11 cellular contexts compared by ENCODE assay signal in genomic region chr18:1011342-1011741, GRCh38.
DNase-seq lines count a peak whose midpoint lies in the region; ATAC-seq and TF ChIP-seq lines count a peak whose summit lies in the region.
"Had no signal": no experiment of that assay in that cellular context is flagged by ENCODE, and none has a peak within 500 bp of the region (broad histone marks: within the 10 kb centered on the region; RNA-seq: fewer than 3 reads in every experiment).

No MANE protein-coding gene starts in this region.

- no peak for TF ChIP-seq CTCF in IMR-90 (conservative IDR thresholded peaks at IDR 0.05; ENCODE audit: low read depth, low read length)
- TF ChIP-seq CTCF in GM10266 (IDR thresholded peaks at IDR 0.05; ENCODE audit: control insufficient read depth, insufficient read depth, low read depth, missing control alignments), result no peak
- TF ChIP-seq CTCF in spleen (IDR thresholded peaks at IDR 0.05 in 8 of 11, conservative IDR thresholded peaks at IDR 0.05 in 3 of 11), result no peak

- H3K4me2 ChIP-seq in IMR-90 (ENCODE audit: low read depth, low read length), result no peak overlapping the region
- H3K4me2 ChIP-seq: BLaER1 treated with 17β-estradiol and CSF1 and Interleukin-3, amounts not matched to agents 10 nM and 100 nM had no signal

- no peak overlapping the region for H2AK9ac ChIP-seq in IMR-90 (replicated peaks; ENCODE audit: low read depth, low read length, poor library complexity)

- DNase-seq in IMR-90, result no peak
- peak; percentile 43 for DNase-seq in adipocyte (ENCODE audit: low read depth)
- DNase-seq in fibroblast of peridontal ligament (ENCODE audit: extremely low read depth), result peak; percentile 18
- no peak for DNase-seq in GM10266 (ENCODE audit: extremely low spot score)
- DNase-seq in spleen, result no peak
- no peak for DNase-seq in effector CD4-positive, alpha-beta T cell
- DNase-seq: CD4-positive, CD25-positive, alpha-beta regulatory T cell; GM23248; H7 had no signal

- H3K9ac ChIP-seq in IMR-90 (ENCODE audit: low read depth, low read length) (no peak overlapping the region), adipocyte (ENCODE audit: low read length) (no peak overlapping the region)
- H3K9ac ChIP-seq: BLaER1 treated with 17β-estradiol and CSF1 and Interleukin-3, amounts not matched to agents 10 nM and 100 nM; GM23248 had no signal

- dilution Hi-C loops in IMR-90 (cut with HindIII; ENCODE audit: low sequenced_read_pairs, unreplicated experiment), result no loop called here

- in situ Hi-C loops in IMR-90 (cut with MboI; ENCODE audit: low sequenced_read_pairs), result no loop called here

- no TSS peak for BruUV-seq in IMR-90 (replicated peaks; lab: Mats Ljungman, UMichigan)

- whole genome bisulfite sequencing in IMR-90 (ENCODE audit: extremely low coverage in 2 of 2, insufficient read length in 1 of 2), 2 experiments, result no CpG with 5 or more reads among the region's 3 CpGs
- 73 to 84% (median 81%) methylated on average over 3 of the region's 3 CpGs for WGBS in spleen, 5 donors

- TF ChIP-seq RAD21 in IMR-90 (IDR thresholded peaks at IDR 0.05; ENCODE audit: low read length), result no peak

- no peak overlapping the region for H2BK5ac ChIP-seq in IMR-90 (ENCODE audit: low read depth, low read length, poor library complexity, severe bottlenecking)

- H4K5ac ChIP-seq in IMR-90 (ENCODE audit: low read depth, low read length), result no peak overlapping the region

- POLR2A ChIA-PET in IMR-90 (lab: Charles Lee; ENCODE audit: unreplicated experiment), result no interaction called here

- H3K27me3 ChIP-seq in IMR-90 (ENCODE audit: control insufficient read depth, insufficient read depth, low read length), result no peaks in the 10 kb centered on the region
- H3K27me3 ChIP-seq in adipocyte (replicated peaks; ENCODE audit: control insufficient read depth, insufficient read depth, low read length), result peaks cover 27% of the 10 kb centered on the region
- no peaks in the 10 kb centered on the region for H3K27me3 ChIP-seq in spleen (replicated peaks in 1 of 7)
- H3K27me3 ChIP-seq: BLaER1 treated with 17β-estradiol and CSF1 and Interleukin-3, amounts not matched to agents 10 nM and 100 nM had no signal

- H3K36me3 ChIP-seq in IMR-90 (ENCODE audit: control insufficient read depth, insufficient read depth, low read length) (no peaks in the 10 kb centered on the region), adipocyte (ENCODE audit: control insufficient read depth, insufficient read depth, low read length, severe bottlenecking) (no peaks in the 10 kb centered on the region), spleen (no peaks in the 10 kb centered on the region)
- H3K36me3 ChIP-seq: BLaER1 treated with 17β-estradiol and CSF1 and Interleukin-3, amounts not matched to agents 10 nM and 100 nM had no signal

- H3K9me3 ChIP-seq in IMR-90 (ENCODE audit: control insufficient read depth, insufficient read depth, low read length), result peaks cover 13% of the 10 kb centered on the region
- H3K9me3 ChIP-seq in adipocyte (ENCODE audit: control insufficient read depth, low read length), result no peaks in the 10 kb centered on the region
- H3K9me3 ChIP-seq in spleen, result no peaks in the 10 kb centered on the region
- H3K9me3 ChIP-seq: BLaER1 treated with 17β-estradiol and CSF1 and Interleukin-3, amounts not matched to agents 10 nM and 100 nM had no signal

- no peaks in the 10 kb centered on the region for H3K4me1 ChIP-seq in IMR-90 (ENCODE audit: control insufficient read depth, insufficient read depth, low read length)
- H3K4me1 ChIP-seq in adipocyte (ENCODE audit: control insufficient read depth, insufficient read depth, low read length), result peaks cover 21% of the 10 kb centered on the region
- no peaks in the 10 kb centered on the region for H3K4me1 ChIP-seq in spleen

- H3K14ac ChIP-seq in IMR-90 (replicated peaks; ENCODE audit: low read depth, low read length), result no peak overlapping the region

- no peak overlapping the region for H4K8ac ChIP-seq in IMR-90 (ENCODE audit: low read depth in 2 of 2, low read length in 2 of 2)

- no peak for ATAC-seq in IMR-90 (ENCODE audit: low read depth)
- ATAC-seq: GM12878 had no signal

- H3K18ac ChIP-seq in IMR-90 (ENCODE audit: low read depth, low read length), result no peak overlapping the region

- H2BK120ac ChIP-seq in IMR-90 (ENCODE audit: low read depth, low read length), result no peak overlapping the region

- no peak overlapping the region for H2AK5ac ChIP-seq in IMR-90 (ENCODE audit: low read depth, low read length)

- H3K4ac ChIP-seq in IMR-90 (ENCODE audit: low read depth, low read length), result no peak overlapping the region

- no peak overlapping the region for H3K4me3 ChIP-seq in IMR-90 (ENCODE audit: insufficient read depth, low read depth, low read length)
- H3K4me3 ChIP-seq in adipocyte (ENCODE audit: low read length), result no peak overlapping the region
- no peak overlapping the region for H3K4me3 ChIP-seq in spleen
- H3K4me3 ChIP-seq: BLaER1 treated with 17β-estradiol and CSF1 and Interleukin-3, amounts not matched to agents 10 nM and 100 nM; GM12878; GM23248 had no signal

- H2BK15ac ChIP-seq in IMR-90 (ENCODE audit: low read depth, low read length), result no peak overlapping the region

- no peak overlapping the region for H2AFZ ChIP-seq in IMR-90 (replicated peaks; ENCODE audit: low read length, poor library complexity)
- H2AFZ ChIP-seq: GM23248 had no signal

- no peaks in the 10 kb centered on the region for H3K79me1 ChIP-seq in IMR-90 (ENCODE audit: low read depth in 1 of 2, low read length in 2 of 2)

- H2BK20ac ChIP-seq in IMR-90 (ENCODE audit: low read depth, low read length), result no peak overlapping the region

- H3K56ac ChIP-seq in IMR-90 (ENCODE audit: extremely low read depth, insufficient read depth, low read length), result no peak overlapping the region

- no peak overlapping the region for H3K27ac ChIP-seq in IMR-90 (ENCODE audit: insufficient read depth, low read length)
- H3K27ac ChIP-seq in spleen, result no peak overlapping the region
- H3K27ac ChIP-seq: GM23248 had no signal

- intact Hi-C loops in IMR-90 (cut with micrococcal nuclease) (no loop called here), spleen (cut with DNase I; ENCODE audit: low total_unique reads) (no loop called here)

- CTCF ChIA-PET in IMR-90 (lab: Yijun Ruan, JAX), result no interaction called here

- no peak overlapping the region for H3K23ac ChIP-seq in IMR-90 (ENCODE audit: low read depth, low read length)

- H3K9me1 ChIP-seq in IMR-90 (ENCODE audit: insufficient read depth, low read length), result no peaks in the 10 kb centered on the region

- TF ChIP-seq POLR2A in IMR-90 (IDR thresholded peaks at IDR 0.05; ENCODE audit: low read depth, low read length), result no peak
- TF ChIP-seq POLR2A in spleen (IDR thresholded peaks at IDR 0.05), result no peak

- H4K91ac ChIP-seq in IMR-90 (ENCODE audit: insufficient read depth, low read depth, low read length), result no peak overlapping the region

- H4K20me1 ChIP-seq in IMR-90 (ENCODE audit: insufficient read depth, low read length), result no peaks in the 10 kb centered on the region
- H4K20me1 ChIP-seq: BLaER1 treated with 17β-estradiol and CSF1 and Interleukin-3, amounts not matched to agents 10 nM and 100 nM had no signal

TF ChIP-seq in IMR-90, 13 proteins besides CTCF, POLR2A, EP300 and RAD21:
- TF ChIP-seq NFE2L2 (IDR thresholded peaks at IDR 0.05; ENCODE audit: low read depth, low read length) (peak; percentile 96), SMC3 (IDR thresholded peaks at IDR 0.05; ENCODE audit: low read depth, low read length) (no peak), MAFK (IDR thresholded peaks at IDR 0.05; ENCODE audit: low read depth, low read length) (peak; percentile 88), MXI1 (IDR thresholded peaks at IDR 0.05; ENCODE audit: borderline replicate concordance, low read depth, low read length) (no peak), MAZ (IDR thresholded peaks at IDR 0.05; ENCODE audit: borderline replicate concordance, low read depth, low read length) (no peak), RCOR1 (IDR thresholded peaks at IDR 0.05; ENCODE audit: insufficient replicate concordance, low read length) (no peak), ELK1 (IDR thresholded peaks at IDR 0.05; ENCODE audit: borderline replicate concordance, low read depth, low read length) (no peak)

Comparison
In these comparisons a context has a peak if more than half of its experiments do, and no peak if none do; other contexts are left out.
1. DNase-seq: peak in adipocyte (single experiment) and fibroblast of peridontal ligament (single experiment); none in IMR-90 (single experiment), GM10266 (single experiment), spleen (single experiment) and effector CD4-positive, alpha-beta T cell (single experiment).